In genomic region chr10:46486459-46486858, GRCh38 we compare ENCODE assay signal across 7 cellular contexts. TPM values are rescaled to one million over a fixed set of nuclear protein-coding genes. Genes with fewer than 3 reads are reported as not detected.
"Had no signal": no experiment of that assay in that cellular context is flagged by ENCODE, and none has a peak within 500 bp of the region (broad histone marks: within the 10 kb centered on the region; RNA-seq: fewer than 3 reads in every experiment).

No MANE protein-coding gene starts in this region.

RNA-seq across cellular contexts. Expression of gene NPY4R, which starts 20.7 kb away (rescaled TPM):
- total RNA-seq: OCI-LY7, PC-3, Right ventricle myocardium inferior, Right ventricle myocardium superior, RPMI7951, SJCRH30, SK-MEL-5 had no signal
